In genomic region chr9:76905984-76906861, GRCh38 we compare ENCODE assay signal across 9 cellular contexts. TPM values are rescaled to one million over a fixed set of nuclear protein-coding genes. Genes with fewer than 3 reads are reported as not detected.
DNase-seq lines count a peak whose midpoint lies in the region; ATAC-seq, FAIRE-seq and TF ChIP-seq lines count a peak whose summit lies in the region.
"Had no signal": no experiment of that assay in that cellular context is flagged by ENCODE, and none has a peak within 500 bp of the region (broad histone marks: within the 10 kb centered on the region; RNA-seq: fewer than 3 reads in every experiment).

Gene PRUNE2 (minus strand): TSS chr9:76906114. CDS start chr9:76905963, 151 bp downstream.

- peak within 1 kb of the TSS; percentile 51 for H3K4me3 ChIP-seq in astrocyte of the cerebellum (ENCODE audit: low read depth, low read length)
- H3K4me3 ChIP-seq in right cardiac atrium (ENCODE audit: low read length): peak within 1 kb of the TSS; percentile 38
- H3K4me3 ChIP-seq in psoas muscle: peak within 1 kb of the TSS; percentile 63

- DNase-seq in AG08395 (ENCODE audit: low spot score): peak; percentile 88
- DNase-seq in H54 (ENCODE audit: insufficient read length, low spot score): peak; percentile 71
- peak; percentile 12 for DNase-seq in NCI-H2171 treated with DMSO at 0.1 percent for 48 hours (lab: John Stamatoyannopoulos, UW)
- DNase-seq in astrocyte of the cerebellum (ENCODE audit: low read depth): peak; percentile 52
- DNase-seq in right cardiac atrium: peak; percentile 76 to 89 (median 87)
- peak; percentile 68 to 69 for DNase-seq in psoas muscle
- DNase-seq in stimulated activated naive CD4-positive, alpha-beta T cell treated with Interleukin-2 at 50 U/mL for 16 hours (lab: John Stamatoyannopoulos, UW): no peak

- TF ChIP-seq POLR2A in H54 (IDR thresholded peaks at IDR 0.05; ENCODE audit: low read depth, low read length): no peak

- TF ChIP-seq CTCF in astrocyte of the cerebellum (IDR thresholded peaks at IDR 0.05; ENCODE audit: low read depth, low read length, missing control alignments) (no peak), psoas muscle (IDR thresholded peaks at IDR 0.05) (no peak)

- H3K27ac ChIP-seq in right cardiac atrium (ENCODE audit: low read length): no peak within 1 kb of the TSS
- H3K27ac ChIP-seq in psoas muscle: no peak within 1 kb of the TSS
- H3K27ac ChIP-seq: neutrophil had no signal

- intact Hi-C loops in right cardiac atrium (cut with DNase I) (no loop called here), psoas muscle (cut with DNase I) (no loop called here)

- in situ Hi-C loops in astrocyte of the cerebellum (cut with HindIII; ENCODE audit: low sequenced_read_pairs): no loop called here

- H3K36me3 ChIP-seq in psoas muscle (ENCODE audit: insufficient read depth in 1 of 2, low read depth in 1 of 2): no peaks in the 10 kb centered on the region
- H3K36me3 ChIP-seq: neutrophil had no signal

- no peaks in the 10 kb centered on the region for H3K9me3 ChIP-seq in right cardiac atrium (ENCODE audit: control insufficient read depth, low read length)
- H3K9me3 ChIP-seq in psoas muscle: no peaks in the 10 kb centered on the region
- H3K9me3 ChIP-seq: neutrophil had no signal

- ATAC-seq in right cardiac atrium: peak; percentile 97 to 98
- ATAC-seq in psoas muscle: peak; percentile 76 to 94 (median 92)
- no peak for ATAC-seq in GM18858 (IDR thresholded peaks at IDR 0.05; ENCODE audit: unreplicated experiment)

- FAIRE-seq in H54 (lab: Jason Lieb, UNC): no peak

- H3K27me3 ChIP-seq in right cardiac atrium (ENCODE audit: control insufficient read depth, insufficient read depth) (no peaks in the 10 kb centered on the region), psoas muscle (ENCODE audit: insufficient read depth in 3 of 3, low read length in 2 of 3) (peaks cover 0 to 11% (median 0%) of the 10 kb centered on the region in 3 donors)

- peaks cover 2% of the 10 kb centered on the region for H3K4me1 ChIP-seq in right cardiac atrium (ENCODE audit: control insufficient read depth, insufficient read depth, low read length)
- peaks cover 19% of the 10 kb centered on the region for H3K4me1 ChIP-seq in psoas muscle

- under 1% methylated on average over 72 of the region's 72 CpGs for WGBS in right cardiac atrium
- 0 to 3% (median 1%) methylated on average over 56 to 72 of the region's 72 CpGs for WGBS in psoas muscle, 3 donors

RNA-seq across cellular contexts. Expression of gene PRUNE2, which starts in this region (rescaled TPM):
- total RNA-seq in right cardiac atrium (10 to 100 TPM; 30.5 to 49.1 (median 42.5) TPM), psoas muscle (10 to 100 TPM in 2 of 4 donors, 1 to 10 TPM in 2; 2.0 to 79.9 (median 24.7) TPM)
- polyA plus RNA-seq in right cardiac atrium (11.7 TPM), psoas muscle (1 to 10 TPM; 1.2 to 3.6 (median 1.7) TPM)
